Comparison of ENCODE assay signal across 16 cellular contexts in the genomic region with DNA sequence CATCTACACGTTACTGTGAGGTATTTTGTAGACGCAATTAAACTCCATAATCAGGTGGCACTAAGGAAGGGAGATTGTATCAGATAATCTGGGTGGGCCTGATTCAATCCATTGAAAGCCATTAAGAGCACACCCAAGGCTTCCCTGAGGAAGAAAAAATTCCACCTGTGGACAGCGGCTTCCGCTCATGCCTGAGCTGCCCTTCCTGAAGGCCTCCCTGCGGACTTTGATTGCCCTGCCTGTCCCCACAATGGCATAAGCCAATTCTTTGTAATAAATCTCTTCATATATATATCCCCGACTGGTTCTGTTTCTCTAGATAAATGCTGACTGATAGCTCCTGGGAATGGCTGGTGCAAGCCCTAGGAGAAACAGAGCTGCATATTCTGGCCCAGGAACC.
A peak's percentile ranks its signal among the peaks of the same experiment; 100 is the strongest.
DNase-seq lines count a peak whose midpoint lies in the region; ATAC-seq and TF ChIP-seq lines count a peak whose summit lies in the region.
"Had no signal": no experiment of that assay in that cellular context is flagged by ENCODE, and none has a peak within 500 bp of the region (broad histone marks: within the 10 kb centered on the region; RNA-seq: fewer than 3 reads in every experiment).

No MANE protein-coding gene starts in this region.

- no peaks in the 10 kb centered on the region for H3K79me2 ChIP-seq in H9 (ENCODE audit: insufficient read depth, low read length)

- no peak overlapping the region for H3K14ac ChIP-seq in H9 (ENCODE audit: insufficient read depth, low read length)

- no peak overlapping the region for H4K8ac ChIP-seq in H9 (replicated peaks; ENCODE audit: insufficient read length, low read depth, low read length)

- peaks cover 28% of the 10 kb centered on the region for H3K36me3 Mint-ChIP-seq in natural killer cell treated with Interleukin-12 subunit alpha and Interleukin-12 subunit beta and Interleukin-15 and Interleukin-18, amount 100 ng/mL, for 72 hours
- peaks cover 4 to 19% (median 8%) of the 10 kb centered on the region in 3 experiments for H3K36me3 Mint-ChIP-seq in H9 (ENCODE audit: insufficient read depth in 1 of 3, low read depth in 3 of 3)

- no peaks in the 10 kb centered on the region for H3K27me3 ChIP-seq in left ventricle myocardium inferior (ENCODE audit: low read depth)
- H3K27me3 ChIP-seq in right cardiac atrium (ENCODE audit: control insufficient read depth, insufficient read depth): no peaks in the 10 kb centered on the region
- no peaks in the 10 kb centered on the region for H3K27me3 ChIP-seq in esophagus muscularis mucosa
- H3K27me3 ChIP-seq in suprapubic skin: no peaks in the 10 kb centered on the region
- H3K27me3 ChIP-seq in H9 (ENCODE audit: insufficient read depth, low read length): no peaks in the 10 kb centered on the region
- H3K27me3 ChIP-seq: BLaER1 treated with 17β-estradiol and CSF1 and Interleukin-3, amounts not matched to agents 10 nM and 100 nM had no signal

- H4K91ac ChIP-seq in H9 (ENCODE audit: insufficient read length, low read depth, low read length): no peak overlapping the region

- H3K9me3 ChIP-seq in left ventricle myocardium inferior (replicated peaks) (no peaks in the 10 kb centered on the region), right cardiac atrium (ENCODE audit: control insufficient read depth, low read length) (no peaks in the 10 kb centered on the region), esophagus muscularis mucosa (peaks cover 0 to 3% (median 0%) of the 10 kb centered on the region in 4 donors), suprapubic skin (no peaks in the 10 kb centered on the region), H9 (ENCODE audit: control insufficient read depth, low read depth, low read length) (peaks cover 7% of the 10 kb centered on the region)
- H3K9me3 ChIP-seq: Caco-2 had no signal

- H2AK5ac ChIP-seq in H9 (ENCODE audit: insufficient read length, low read length): no peak overlapping the region

- intact Hi-C loops in left ventricle myocardium inferior (cut with micrococcal nuclease) (no loop called here), right cardiac atrium (cut with DNase I) (no loop called here), esophagus muscularis mucosa (cut with DNase I) (no loop called here)

- TF ChIP-seq EP300 in esophagus muscularis mucosa (IDR thresholded peaks at IDR 0.05): no peak
- TF ChIP-seq EP300 in suprapubic skin (IDR thresholded peaks at IDR 0.05): no peak

- H2BK12ac ChIP-seq in H9 (ENCODE audit: insufficient read length, low read depth, low read length): no peak overlapping the region

- WGBS in right cardiac atrium: 92% methylated on average over 6 of the region's 6 CpGs
- WGBS in esophagus muscularis mucosa: 78% methylated on average over 6 of the region's 6 CpGs
- WGBS in suprapubic skin: 85% methylated on average over 6 of the region's 6 CpGs
- no CpG with 5 or more reads among the region's 6 CpGs for WGBS in H9 (ENCODE audit: extremely low coverage, insufficient read length, low lambda C conversion rate)

- no peak overlapping the region for H3K18ac ChIP-seq in H9 (ENCODE audit: insufficient read length, low read depth, low read length)

- H2BK120ac ChIP-seq in H9 (ENCODE audit: low read depth, low read length, poor library complexity, severe bottlenecking): no peak overlapping the region

- peak overlapping the region; percentile 65 to 88 for H3K27ac Mint-ChIP-seq in natural killer cell treated with Interleukin-12 subunit alpha and Interleukin-12 subunit beta and Interleukin-15 and Interleukin-18, amount 100 ng/mL, for 72 hours
- no peak overlapping the region; a peak in 1 of 7 replicates for H3K27ac Mint-ChIP-seq in H9
- H3K27ac Mint-ChIP-seq: B cell; CD4-positive, CD25-positive, alpha-beta regulatory T cell had no signal

- H3K23me2 ChIP-seq in H9 (ENCODE audit: insufficient read length, low read depth, low read length, poor library complexity, severe bottlenecking): no peaks in the 10 kb centered on the region

- H2AFZ ChIP-seq in H9 (ENCODE audit: low read length): no peak overlapping the region
- H2AFZ ChIP-seq: GM23248 had no signal

- no peaks in the 10 kb centered on the region for H3K79me1 ChIP-seq in H9 (ENCODE audit: insufficient read depth, low read depth, low read length, poor library complexity, severe bottlenecking)

- H3K4me3 ChIP-seq in left ventricle myocardium inferior (no peak overlapping the region), right cardiac atrium (ENCODE audit: low read length) (no peak overlapping the region), esophagus muscularis mucosa (no peak overlapping the region), suprapubic skin (no peak overlapping the region)
- H3K4me3 ChIP-seq: BLaER1 treated with 17β-estradiol and CSF1 and Interleukin-3, amounts not matched to agents 10 nM and 100 nM; GM23248 had no signal

- H4K20me1 ChIP-seq in H9 (ENCODE audit: control insufficient read depth, insufficient read depth, insufficient read length): no peaks in the 10 kb centered on the region
- H4K20me1 ChIP-seq: BLaER1 treated with 17β-estradiol and CSF1 and Interleukin-3, amounts not matched to agents 10 nM and 100 nM had no signal

- H3K4me1 ChIP-seq in left ventricle myocardium inferior: peaks cover 98% of the 10 kb centered on the region
- peaks cover 24% of the 10 kb centered on the region for H3K4me1 ChIP-seq in right cardiac atrium (ENCODE audit: control insufficient read depth, insufficient read depth, low read length)
- peaks cover 83 to 99% (median 92%) of the 10 kb centered on the region in 4 donors for H3K4me1 ChIP-seq in esophagus muscularis mucosa
- H3K4me1 ChIP-seq in suprapubic skin: peaks cover 77% of the 10 kb centered on the region
- no peaks in the 10 kb centered on the region for H3K4me1 ChIP-seq in H9 (ENCODE audit: insufficient read depth, low read length)
- H3K4me1 ChIP-seq: Caco-2 had no signal

- H3K4me1 Mint-ChIP-seq in natural killer cell treated with Interleukin-12 subunit alpha and Interleukin-12 subunit beta and Interleukin-15 and Interleukin-18, amount 100 ng/mL, for 72 hours (ENCODE audit: low read depth in 2 of 2): peaks cover 64 to 72% of the 10 kb centered on the region in 2 donors
- H3K4me1 Mint-ChIP-seq in H9: peaks cover 0 to 7% of the 10 kb centered on the region in 2 experiments; a peak in 1 of 4 replicates
- H3K4me1 Mint-ChIP-seq: B cell had no signal

- H3K36me3 ChIP-seq in left ventricle myocardium inferior (peaks cover 3% of the 10 kb centered on the region), esophagus muscularis mucosa (no peaks in the 10 kb centered on the region), suprapubic skin (peaks cover 8% of the 10 kb centered on the region)

- no peak for TF ChIP-seq CTCF in left ventricle myocardium inferior (IDR thresholded peaks at IDR 0.05; ENCODE audit: borderline replicate concordance)
- TF ChIP-seq CTCF in esophagus muscularis mucosa (IDR thresholded peaks at IDR 0.05): no peak
- TF ChIP-seq CTCF in suprapubic skin (IDR thresholded peaks at IDR 0.05): no peak
- TF ChIP-seq CTCF in H9 (conservative IDR thresholded peaks at IDR 0.05): no peak

- no peak overlapping the region for H2BK15ac ChIP-seq in H9 (ENCODE audit: low read depth, low read length)

- H3K9ac ChIP-seq in H9 (ENCODE audit: extremely low read depth, insufficient read length, low read length): no peak overlapping the region
- H3K9ac ChIP-seq: BLaER1 treated with 17β-estradiol and CSF1 and Interleukin-3, amounts not matched to agents 10 nM and 100 nM; GM23248 had no signal

- no peak overlapping the region for H2BK5ac ChIP-seq in H9 (ENCODE audit: insufficient read length, low read length)

- no peak overlapping the region for H3K23ac ChIP-seq in H9 (ENCODE audit: insufficient read length, low read depth, low read length)

- H3K27ac ChIP-seq in left ventricle myocardium inferior (replicated peaks) (peak overlapping the region; percentile 83), right cardiac atrium (ENCODE audit: low read length) (no peak overlapping the region), esophagus muscularis mucosa (replicated peaks in 1 of 4) (peak overlapping the region; percentile 8 to 83 (median 16)), suprapubic skin (peak overlapping the region; percentile 27), H9 (ENCODE audit: insufficient read length, low read depth, low read length) (no peak overlapping the region)
- H3K27ac ChIP-seq: BLaER1 treated with 17β-estradiol and CSF1 and Interleukin-3, amounts not matched to agents 10 nM and 100 nM; GM23248; HL-60 had no signal

- peaks cover 5% of the 10 kb centered on the region for H3K9me3 Mint-ChIP-seq in natural killer cell treated with Interleukin-12 subunit alpha and Interleukin-12 subunit beta and Interleukin-15 and Interleukin-18, amount 100 ng/mL, for 72 hours
- H3K9me3 Mint-ChIP-seq in H9: peaks cover 16 to 17% of the 10 kb centered on the region in 2 experiments

- H3K4me3 Mint-ChIP-seq in natural killer cell treated with Interleukin-12 subunit alpha and Interleukin-12 subunit beta and Interleukin-15 and Interleukin-18, amount 100 ng/mL, for 72 hours: no peak overlapping the region
- no peak overlapping the region for H3K4me3 Mint-ChIP-seq in H9
- H3K4me3 Mint-ChIP-seq: B cell; CD4-positive, CD25-positive, alpha-beta regulatory T cell had no signal

- no peak overlapping the region for H4K5ac ChIP-seq in H9 (ENCODE audit: insufficient read length, low read depth, low read length)

- no peak for ATAC-seq in right cardiac atrium
- no peak for ATAC-seq in natural killer cell treated with Interleukin-12 subunit alpha and Interleukin-12 subunit beta and Interleukin-15 and Interleukin-18, amount 100 ng/mL, for 72 hours

- no peak overlapping the region for H3K56ac ChIP-seq in H9 (ENCODE audit: insufficient read length, low read depth, low read length)

- DNase-seq in left ventricle myocardium inferior: no peak
- no peak for DNase-seq in right cardiac atrium
- DNase-seq in esophagus muscularis mucosa (ENCODE audit: extremely low spot score): no peak
- no peak for DNase-seq in natural killer cell treated with Interleukin-12 subunit alpha and Interleukin-12 subunit beta and Interleukin-15 and Interleukin-18, amount 100 ng/mL, for 72 hours (ENCODE audit: low spot score)
- DNase-seq in suprapubic skin (ENCODE audit: low spot score in 2 of 2): no peak
- no peak for DNase-seq in AG08396 (ENCODE audit: low spot score)
- no peak for DNase-seq in activated CD8-positive, alpha-beta memory T cell treated with anti-CD3 and anti-CD28 coated beads, Interleukin-2, amount 50 U/mL, for 4 hours
- no peak for DNase-seq in H9
- DNase-seq: 8988T; Caco-2; CD4-positive, CD25-positive, alpha-beta regulatory T cell; GM23248; HCEC 1CT had no signal

- H3K27me3 Mint-ChIP-seq in natural killer cell treated with Interleukin-12 subunit alpha and Interleukin-12 subunit beta and Interleukin-15 and Interleukin-18, amount 100 ng/mL, for 72 hours: no peaks in the 10 kb centered on the region
- no peaks in the 10 kb centered on the region; the same call in 1 of the 2 replicates for H3K27me3 Mint-ChIP-seq in H9 (ENCODE audit: low read depth)
- H3K27me3 Mint-ChIP-seq: CD4-positive, CD25-positive, alpha-beta regulatory T cell had no signal

- no peak overlapping the region for H2BK20ac ChIP-seq in H9 (ENCODE audit: low read depth, low read length, poor library complexity, severe bottlenecking)

- no peak for TF ChIP-seq POLR2A in esophagus muscularis mucosa (IDR thresholded peaks at IDR 0.05; ENCODE audit: low read depth)
- TF ChIP-seq POLR2A in suprapubic skin (IDR thresholded peaks at IDR 0.05): no peak

- H3T11ph ChIP-seq in H9 (ENCODE audit: low read length): no peak overlapping the region

- H3K4me2 ChIP-seq in H9 (ENCODE audit: insufficient read depth, insufficient read length, low read length): no peak overlapping the region
- H3K4me2 ChIP-seq: BLaER1 treated with 17β-estradiol and CSF1 and Interleukin-3, amounts not matched to agents 10 nM and 100 nM had no signal

- H3K4ac ChIP-seq in H9 (ENCODE audit: low read depth, low read length): no peak overlapping the region

Comparison
In these comparisons a context has a peak if more than half of its experiments do, and no peak if none do; other contexts are left out.
1. H3K27ac ChIP-seq: peak in left ventricle myocardium inferior (single experiment), esophagus muscularis mucosa (4 of 4) and suprapubic skin (single experiment); none in right cardiac atrium (single experiment) and H9 (single experiment).
2. H3K27ac Mint-ChIP-seq: peak in natural killer cell treated with Interleukin-12 subunit alpha and Interleukin-12 subunit beta and Interleukin-15 and Interleukin-18, amount 100 ng/mL, for 72 hours (2 of 2); none in H9 (0 of 3).